1 cellular context compared by ENCODE assay signal in the genomic region with DNA sequence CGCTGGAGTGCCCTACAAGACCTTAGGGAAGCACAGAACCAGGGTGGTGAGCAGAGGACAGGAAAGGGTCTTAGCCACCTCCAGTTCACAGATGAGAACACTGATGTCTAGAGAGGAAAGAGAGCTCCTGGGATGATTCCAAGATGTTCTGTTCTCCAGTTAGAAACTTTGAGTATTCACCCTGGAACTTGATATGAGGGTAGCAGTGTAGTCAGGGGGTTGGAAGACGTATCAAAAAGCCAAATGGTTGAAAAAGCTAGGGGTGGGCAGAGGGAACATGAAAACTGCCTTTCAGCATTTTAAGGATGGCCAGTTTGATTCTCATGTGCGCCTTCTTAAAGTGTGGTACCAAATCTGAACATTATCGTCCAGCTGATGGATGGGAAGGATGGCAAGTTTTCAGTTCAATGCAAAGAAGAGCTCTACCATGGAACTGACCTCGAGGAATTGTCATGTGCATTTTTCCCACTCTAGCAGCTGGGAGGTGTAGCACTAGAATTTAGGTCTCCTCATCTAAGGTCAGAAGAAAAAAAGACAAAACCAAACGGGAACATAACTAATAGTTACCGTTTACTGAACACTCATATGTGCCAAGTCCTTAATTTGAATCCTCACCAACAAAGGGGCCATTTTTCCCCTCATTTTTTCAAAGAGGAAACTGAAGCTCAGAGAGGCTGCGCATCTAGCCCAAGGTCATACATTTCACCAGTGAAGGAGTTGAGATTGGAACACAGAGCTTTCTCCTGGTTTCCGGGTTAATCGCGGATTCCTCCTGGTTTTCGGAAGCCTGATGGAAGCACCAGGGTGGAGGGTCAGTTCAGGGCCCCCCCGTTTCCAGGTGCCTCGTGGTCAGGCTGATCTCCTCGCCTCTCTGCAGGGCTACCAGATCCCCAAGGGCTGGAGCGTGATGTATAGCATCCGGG.
TF ChIP-seq lines count a peak whose summit lies in the region.

No MANE protein-coding gene starts in this region.

TF ChIP-seq in GM23338, 12 proteins besides CTCF, POLR2A, EP300 and RAD21 (continued from another document):
- TF ChIP-seq, protein P1, sequence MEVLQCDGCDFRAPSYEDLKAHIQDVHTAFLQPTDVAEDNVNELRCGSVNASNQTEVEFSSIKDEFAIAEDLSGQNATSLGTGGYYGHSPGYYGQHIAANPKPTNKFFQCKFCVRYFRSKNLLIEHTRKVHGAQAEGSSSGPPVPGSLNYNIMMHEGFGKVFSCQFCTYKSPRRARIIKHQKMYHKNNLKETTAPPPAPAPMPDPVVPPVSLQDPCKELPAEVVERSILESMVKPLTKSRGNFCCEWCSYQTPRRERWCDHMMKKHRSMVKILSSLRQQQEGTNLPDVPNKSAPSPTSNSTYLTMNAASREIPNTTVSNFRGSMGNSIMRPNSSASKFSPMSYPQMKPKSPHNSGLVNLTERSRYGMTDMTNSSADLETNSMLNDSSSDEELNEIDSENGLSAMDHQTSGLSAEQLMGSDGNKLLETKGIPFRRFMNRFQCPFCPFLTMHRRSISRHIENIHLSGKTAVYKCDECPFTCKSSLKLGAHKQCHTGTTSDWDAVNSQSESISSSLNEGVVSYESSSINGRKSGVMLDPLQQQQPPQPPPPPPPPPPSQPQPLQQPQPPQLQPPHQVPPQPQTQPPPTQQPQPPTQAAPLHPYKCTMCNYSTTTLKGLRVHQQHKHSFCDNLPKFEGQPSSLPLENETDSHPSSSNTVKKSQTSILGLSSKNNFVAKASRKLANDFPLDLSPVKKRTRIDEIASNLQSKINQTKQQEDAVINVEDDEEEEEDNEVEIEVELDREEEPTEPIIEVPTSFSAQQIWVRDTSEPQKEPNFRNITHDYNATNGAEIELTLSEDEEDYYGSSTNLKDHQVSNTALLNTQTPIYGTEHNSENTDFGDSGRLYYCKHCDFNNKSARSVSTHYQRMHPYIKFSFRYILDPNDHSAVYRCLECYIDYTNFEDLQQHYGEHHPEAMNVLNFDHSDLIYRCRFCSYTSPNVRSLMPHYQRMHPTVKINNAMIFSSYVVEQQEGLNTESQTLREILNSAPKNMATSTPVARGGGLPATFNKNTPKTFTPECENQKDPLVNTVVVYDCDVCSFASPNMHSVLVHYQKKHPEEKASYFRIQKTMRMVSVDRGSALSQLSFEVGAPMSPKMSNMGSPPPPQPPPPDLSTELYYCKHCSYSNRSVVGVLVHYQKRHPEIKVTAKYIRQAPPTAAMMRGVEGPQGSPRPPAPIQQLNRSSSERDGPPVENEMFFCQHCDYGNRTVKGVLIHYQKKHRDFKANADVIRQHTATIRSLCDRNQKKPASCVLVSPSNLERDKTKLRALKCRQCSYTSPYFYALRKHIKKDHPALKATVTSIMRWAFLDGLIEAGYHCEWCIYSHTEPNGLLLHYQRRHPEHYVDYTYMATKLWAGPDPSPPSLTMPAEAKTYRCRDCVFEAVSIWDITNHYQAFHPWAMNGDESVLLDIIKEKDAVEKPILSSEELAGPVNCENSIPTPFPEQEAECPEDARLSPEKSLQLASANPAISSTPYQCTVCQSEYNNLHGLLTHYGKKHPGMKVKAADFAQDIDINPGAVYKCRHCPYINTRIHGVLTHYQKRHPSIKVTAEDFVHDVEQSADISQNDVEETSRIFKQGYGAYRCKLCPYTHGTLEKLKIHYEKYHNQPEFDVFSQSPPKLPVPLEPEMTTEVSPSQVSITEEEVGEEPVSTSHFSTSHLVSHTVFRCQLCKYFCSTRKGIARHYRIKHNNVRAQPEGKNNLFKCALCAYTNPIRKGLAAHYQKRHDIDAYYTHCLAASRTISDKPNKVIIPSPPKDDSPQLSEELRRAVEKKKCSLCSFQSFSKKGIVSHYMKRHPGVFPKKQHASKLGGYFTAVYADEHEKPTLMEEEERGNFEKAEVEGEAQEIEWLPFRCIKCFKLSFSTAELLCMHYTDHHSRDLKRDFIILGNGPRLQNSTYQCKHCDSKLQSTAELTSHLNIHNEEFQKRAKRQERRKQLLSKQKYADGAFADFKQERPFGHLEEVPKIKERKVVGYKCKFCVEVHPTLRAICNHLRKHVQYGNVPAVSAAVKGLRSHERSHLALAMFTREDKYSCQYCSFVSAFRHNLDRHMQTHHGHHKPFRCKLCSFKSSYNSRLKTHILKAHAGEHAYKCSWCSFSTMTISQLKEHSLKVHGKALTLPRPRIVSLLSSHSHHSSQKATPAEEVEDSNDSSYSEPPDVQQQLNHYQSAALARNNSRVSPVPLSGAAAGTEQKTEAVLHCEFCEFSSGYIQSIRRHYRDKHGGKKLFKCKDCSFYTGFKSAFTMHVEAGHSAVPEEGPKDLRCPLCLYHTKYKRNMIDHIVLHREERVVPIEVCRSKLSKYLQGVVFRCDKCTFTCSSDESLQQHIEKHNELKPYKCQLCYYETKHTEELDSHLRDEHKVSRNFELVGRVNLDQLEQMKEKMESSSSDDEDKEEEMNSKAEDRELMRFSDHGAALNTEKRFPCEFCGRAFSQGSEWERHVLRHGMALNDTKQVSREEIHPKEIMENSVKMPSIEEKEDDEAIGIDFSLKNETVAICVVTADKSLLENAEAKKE (CRISPR knock-in tag; IDR thresholded peaks at IDR 0.05): no peak
- TF ChIP-seq ZNF114 (CRISPR knock-in tag; IDR thresholded peaks at IDR 0.05) (no peak), CREB1 (CRISPR knock-in tag; IDR thresholded peaks at IDR 0.05; ENCODE audit: low read depth) (no peak), EZH2 (IDR thresholded peaks at IDR 0.05; ENCODE audit: low read depth, unreplicated experiment) (peak; percentile 86), POLR2AphosphoS5 (IDR thresholded peaks at IDR 0.05; ENCODE audit: low read depth) (no peak), STAT1 (IDR thresholded peaks at IDR 0.05; ENCODE audit: unreplicated experiment) (no peak)
- TF ChIP-seq, protein P2, sequence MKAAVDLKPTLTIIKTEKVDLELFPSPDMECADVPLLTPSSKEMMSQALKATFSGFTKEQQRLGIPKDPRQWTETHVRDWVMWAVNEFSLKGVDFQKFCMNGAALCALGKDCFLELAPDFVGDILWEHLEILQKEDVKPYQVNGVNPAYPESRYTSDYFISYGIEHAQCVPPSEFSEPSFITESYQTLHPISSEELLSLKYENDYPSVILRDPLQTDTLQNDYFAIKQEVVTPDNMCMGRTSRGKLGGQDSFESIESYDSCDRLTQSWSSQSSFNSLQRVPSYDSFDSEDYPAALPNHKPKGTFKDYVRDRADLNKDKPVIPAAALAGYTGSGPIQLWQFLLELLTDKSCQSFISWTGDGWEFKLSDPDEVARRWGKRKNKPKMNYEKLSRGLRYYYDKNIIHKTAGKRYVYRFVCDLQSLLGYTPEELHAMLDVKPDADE (IDR thresholded peaks at IDR 0.05): no peak
